19 cellular contexts compared by ENCODE assay signal in genomic region chr4:39427477-39428119, GRCh38. TPM values are rescaled to one million over a fixed set of nuclear protein-coding genes. Genes with fewer than 3 reads are reported as not detected.
DNase-seq lines count a peak whose midpoint lies in the region; ATAC-seq, FAIRE-seq and TF ChIP-seq lines count a peak whose summit lies in the region.
"Had no signal": no experiment of that assay in that cellular context is flagged by ENCODE, and none has a peak within 500 bp of the region (broad histone marks: within the 10 kb centered on the region; RNA-seq: fewer than 3 reads in every experiment).

No MANE protein-coding gene starts in this region.

- H3K79me2 ChIP-seq in keratinocyte (ENCODE audit: control insufficient read depth, insufficient read depth, low read length): no peaks in the 10 kb centered on the region

- peak; percentile 60 for FAIRE-seq in keratinocyte (lab: Jason Lieb, UNC)
- FAIRE-seq: GM12892 had no signal

- H3K4me3 ChIP-seq in RWPE2 (ENCODE audit: severe bottlenecking) (no peak overlapping the region), keratinocyte (ENCODE audit: control insufficient read depth in 2 of 3, extremely low read depth in 1 of 3, insufficient read depth in 2 of 3, low read depth in 1 of 3, low read length in 3 of 3) (peak overlapping the region; percentile 12 to 64 (median 51)), subcutaneous abdominal adipose tissue (ENCODE audit: low read depth in 1 of 5, low read length in 5 of 5) (peak overlapping the region in 1 of 5 donors; percentile 23)
- H3K4me3 ChIP-seq: SJSA1, transverse colon had no signal

- TF ChIP-seq CTCF in RWPE2 (IDR thresholded peaks at IDR 0.05; ENCODE audit: poor library complexity, severe bottlenecking) (no peak), keratinocyte (optimal IDR thresholded peaks at IDR 0.05 in 1 of 3, IDR thresholded peaks at IDR 0.05 in 1 of 3, conservative IDR thresholded peaks at IDR 0.05 in 1 of 3; ENCODE audit: extremely low read depth in 1 of 3, insufficient read depth in 2 of 3, low read length in 3 of 3) (no peak)

- H3K4me2 ChIP-seq in keratinocyte (ENCODE audit: control insufficient read depth, extremely low read depth, insufficient read depth, low read depth, low read length): peak overlapping the region; percentile 88

- H3K9ac ChIP-seq in keratinocyte (ENCODE audit: control insufficient read depth, extremely low read depth, insufficient read depth, low read length) (no peak overlapping the region), subcutaneous abdominal adipose tissue (ENCODE audit: low read length in 5 of 5) (peak overlapping the region in 1 of 5 donors; percentile 2)

- peak; percentile 73 for ATAC-seq in RWPE2 (ENCODE audit: low read depth)
- ATAC-seq in HG03457 (IDR thresholded peaks at IDR 0.05; ENCODE audit: unreplicated experiment): no peak
- ATAC-seq: natural killer cell treated with Interleukin-12 subunit alpha and Interleukin-12 subunit beta and Interleukin-15 and Interleukin-18, amount 100 ng/mL, for 72 hours; stimulated activated naive B cell treated with anti-CD40 and anti-IgM and Interleukin-4, amounts not matched to agents 10 μg/mL and 1 μg/mL and 100 μg/mL, for 72 hours had no signal

- no peaks in the 10 kb centered on the region for H3K9me1 ChIP-seq in keratinocyte (ENCODE audit: control insufficient read depth, extremely low read depth, insufficient read depth, low read length)

- H3K27ac ChIP-seq in RWPE2 (ENCODE audit: poor library complexity, severe bottlenecking) (no peak overlapping the region), keratinocyte (ENCODE audit: control insufficient read depth, insufficient read depth, low read length) (no peak overlapping the region), subcutaneous abdominal adipose tissue (ENCODE audit: low read depth, low read length) (peak overlapping the region; percentile 99)
- H3K27ac ChIP-seq: C4-2B, SJSA1, transverse colon had no signal

- H3K36me3 ChIP-seq in RWPE2 (ENCODE audit: low read depth): no peaks in the 10 kb centered on the region
- no peaks in the 10 kb centered on the region for H3K36me3 ChIP-seq in keratinocyte (ENCODE audit: control insufficient read depth in 2 of 2, extremely low read depth in 1 of 2, insufficient read depth in 2 of 2, low read length in 2 of 2)
- no peaks in the 10 kb centered on the region for H3K36me3 ChIP-seq in subcutaneous abdominal adipose tissue (ENCODE audit: control insufficient read depth in 5 of 5, insufficient read depth in 5 of 5, low read length in 5 of 5)
- H3K36me3 ChIP-seq: SJSA1, transverse colon had no signal

- dilution Hi-C loops in keratinocyte (cut with MboI; ENCODE audit: extremely low pct_ligation_motif_present, low sequenced_read_pairs): no loop called here

- peak overlapping the region; percentile 71 for H2AFZ ChIP-seq in keratinocyte (ENCODE audit: control insufficient read depth, low read length)

- H3K27me3 ChIP-seq in RWPE2 (ENCODE audit: insufficient read depth, poor library complexity, severe bottlenecking) (no peaks in the 10 kb centered on the region), keratinocyte (ENCODE audit: control insufficient read depth, extremely low read depth, insufficient read depth, low read length) (no peaks in the 10 kb centered on the region), subcutaneous abdominal adipose tissue (ENCODE audit: control insufficient read depth in 5 of 5, insufficient read depth in 4 of 5, low read length in 5 of 5) (no peaks in the 10 kb centered on the region)
- H3K27me3 ChIP-seq: SJSA1, transverse colon had no signal

- peak; percentile 29 for DNase-seq in NCI-H1105 treated with DMSO at 0.1 percent for 48 hours (lab: John Stamatoyannopoulos, UW)
- DNase-seq in NCI-H1105 (lab: John Stamatoyannopoulos, UW): no peak
- no peak for DNase-seq in RWPE2 (ENCODE audit: low spot score)
- no peak for DNase-seq in keratinocyte (ENCODE audit: low read depth, low spot score)
- DNase-seq in activated effector memory CD4-positive, alpha-beta T cell treated with Interleukin-2 at 50 U/mL for 16 hours: no peak
- no peak for DNase-seq in SIG-M5 treated with dmso at 0.1 percent for 504 hours (lab: John Stamatoyannopoulos, UW; ENCODE audit: unreplicated experiment)
- DNase-seq: activated CD4-positive, alpha-beta T cell treated with anti-CD3 and anti-CD28 coated beads for 1 hour; effector CD4-positive, alpha-beta T cell; Kasumi-1; NCI-H146; NCI-H345; stimulated activated naive B cell treated with anti-CD40 and anti-IgM and Interleukin-4, amounts not matched to agents 10 μg/mL and 1 μg/mL and 100 μg/mL, for 72 hours; transverse colon had no signal

- no peaks in the 10 kb centered on the region for H4K20me1 ChIP-seq in keratinocyte (ENCODE audit: control insufficient read depth, extremely low read depth, insufficient read depth, low read length)

- H3K9me3 ChIP-seq in RWPE2 (ENCODE audit: severe bottlenecking) (no peaks in the 10 kb centered on the region), keratinocyte (ENCODE audit: control insufficient read depth, low read depth, low read length) (no peaks in the 10 kb centered on the region), subcutaneous abdominal adipose tissue (ENCODE audit: control insufficient read depth in 5 of 5, low read length in 5 of 5) (no peaks in the 10 kb centered on the region)
- H3K9me3 ChIP-seq: SJSA1, transverse colon had no signal

- H3K4me1 ChIP-seq in RWPE2 (ENCODE audit: insufficient read depth, poor library complexity, severe bottlenecking) (no peaks in the 10 kb centered on the region), keratinocyte (ENCODE audit: control insufficient read depth, extremely low read depth, insufficient read depth, low read length) (peaks cover 8% of the 10 kb centered on the region), subcutaneous abdominal adipose tissue (ENCODE audit: control insufficient read depth in 5 of 5, insufficient read depth in 5 of 5, low read length in 5 of 5) (peaks cover 0 to 7% (median 0%) of the 10 kb centered on the region in 5 donors)
- H3K4me1 ChIP-seq: SJSA1, transverse colon had no signal

RNA-seq across cellular contexts. Expression of gene KLB, which starts 20.9 kb away (rescaled TPM):
- polyA plus RNA-seq in keratinocyte: 0.03 TPM in 1 of 3 replicates, not detected in the others
- polyA plus RNA-seq in keratinocyte (2011; ENCODE audit: low read depth): not detected
- polyA plus RNA-seq in keratinocyte (2011; cell fraction: cytosol; rRNA removed): not detected in 2 replicates
- 0.01 TPM in 1 of 2 replicates, not detected in the other for polyA plus RNA-seq in keratinocyte (2011; cell fraction: nucleus; rRNA removed)
- 0.03 and 0.11 TPM in 2 replicates for polyA plus RNA-seq in keratinocyte (2012; ENCODE audit: low replicate concordance)
- not detected in 3 replicates for polyA minus RNA-seq in keratinocyte
- polyA minus RNA-seq in keratinocyte (2011; cell fraction: cytosol; rRNA and poly(A)+ RNA removed): not detected
- polyA minus RNA-seq in keratinocyte (2011; cell fraction: nucleus; rRNA and poly(A)+ RNA removed): not detected in 2 replicates

RNA-seq across cellular contexts. Expression of gene RPL9, which starts 31.1 kb away (rescaled TPM):
- 862 to 1,522 TPM (median 1,162 TPM) in 3 replicates for polyA plus RNA-seq in keratinocyte
- 866 TPM for polyA plus RNA-seq in keratinocyte (2011; ENCODE audit: low read depth)
- 1,338 and 1,488 TPM in 2 replicates for polyA plus RNA-seq in keratinocyte (2011; cell fraction: cytosol; rRNA removed)
- polyA plus RNA-seq in keratinocyte (2011; cell fraction: nucleus; rRNA removed): 237 and 367 TPM in 2 replicates
- polyA plus RNA-seq in keratinocyte (2012; ENCODE audit: low replicate concordance): 1,447 and 2,168 TPM in 2 replicates
- polyA minus RNA-seq in keratinocyte: 31.7 to 203 TPM (median 93.8 TPM) in 3 replicates
- 442 TPM for polyA minus RNA-seq in keratinocyte (2011; cell fraction: cytosol; rRNA and poly(A)+ RNA removed)
- 73.1 and 88.3 TPM in 2 replicates for polyA minus RNA-seq in keratinocyte (2011; cell fraction: nucleus; rRNA and poly(A)+ RNA removed)

RNA-seq across cellular contexts. Expression of gene LIAS, which starts 31.3 kb away (rescaled TPM):
- polyA plus RNA-seq in keratinocyte: 13.2 to 20.6 TPM (median 17.1 TPM) in 3 replicates
- polyA plus RNA-seq in keratinocyte (2011; ENCODE audit: low read depth): 15.6 TPM
- polyA plus RNA-seq in keratinocyte (2011; cell fraction: cytosol; rRNA removed): 12.3 and 17.9 TPM in 2 replicates
- 18.0 and 24.2 TPM in 2 replicates for polyA plus RNA-seq in keratinocyte (2011; cell fraction: nucleus; rRNA removed)
- polyA plus RNA-seq in keratinocyte (2012; ENCODE audit: low replicate concordance): 10.9 and 15.0 TPM in 2 replicates
- 4.3 to 10.5 TPM (median 6.4 TPM) in 3 replicates for polyA minus RNA-seq in keratinocyte
- polyA minus RNA-seq in keratinocyte (2011; cell fraction: cytosol; rRNA and poly(A)+ RNA removed): not detected
- polyA minus RNA-seq in keratinocyte (2011; cell fraction: nucleus; rRNA and poly(A)+ RNA removed): 6.1 and 6.2 TPM in 2 replicates
